In the genomic region with DNA sequence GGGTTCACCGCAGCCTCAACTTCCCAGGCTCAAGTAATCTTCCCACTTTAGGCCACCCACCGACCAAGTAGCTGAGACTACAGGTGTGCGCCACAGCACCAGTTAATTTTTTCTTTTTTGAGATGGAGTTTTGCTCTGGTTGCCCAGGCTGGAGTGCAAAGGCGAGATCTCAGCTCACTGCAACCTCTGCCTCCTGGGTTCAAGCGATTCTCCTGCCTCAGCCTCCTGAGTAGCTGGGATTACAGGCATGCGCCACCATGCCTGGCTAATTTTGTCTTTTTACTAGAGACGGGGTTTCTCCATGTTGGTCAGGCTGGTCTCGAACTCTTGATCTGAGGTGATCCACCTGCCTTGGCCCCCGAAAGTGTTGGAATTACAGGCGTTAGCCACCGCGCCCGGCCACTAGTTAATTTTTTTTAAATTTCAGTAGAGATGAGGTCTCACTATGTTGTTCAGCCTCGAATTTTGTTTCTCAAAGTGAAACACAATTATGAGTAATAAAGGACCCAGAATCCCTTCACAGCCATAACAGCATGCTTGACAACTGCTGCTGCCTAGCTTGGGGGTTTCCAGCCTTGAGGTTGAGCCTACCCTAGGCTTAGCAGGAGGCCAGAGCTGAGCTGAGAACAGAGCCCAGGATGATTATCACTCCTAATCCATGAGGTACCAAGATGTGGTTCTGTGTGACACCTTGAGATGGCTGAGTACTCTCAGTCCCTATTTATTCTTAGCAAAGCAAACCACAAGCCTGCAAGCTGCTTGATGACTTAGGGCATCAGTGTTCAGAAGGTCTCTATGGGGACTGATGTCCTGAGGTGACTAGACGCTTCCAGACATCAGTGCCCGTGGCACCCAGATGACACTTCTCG, we compare ENCODE assay signal across 9 cellular contexts. TPM values are rescaled to one million over a fixed set of nuclear protein-coding genes. Genes with fewer than 3 reads are reported as not detected.
A peak's percentile ranks its signal among the peaks of the same experiment; 100 is the strongest.
DNase-seq lines count a peak whose midpoint lies in the region; ATAC-seq and TF ChIP-seq lines count a peak whose summit lies in the region.
"Had no signal": no experiment of that assay in that cellular context is flagged by ENCODE, and none has a peak within 500 bp of the region (broad histone marks: within the 10 kb centered on the region; RNA-seq: fewer than 3 reads in every experiment).

No MANE protein-coding gene starts in this region.

- POLR2A ChIA-PET in PC-3 (lab: Charles Lee; ENCODE audit: unreplicated experiment), result interaction anchor here (0.5 kb wide), 1 partner anchor 24 kb away, joined by 3 read pairs; no protein-coding TSS in a partner anchor

- TF ChIP-seq EP300 in stomach (IDR thresholded peaks at IDR 0.05), result no peak

- H3F3A ChIP-seq in PC-3 (ENCODE audit: low read length, unreplicated experiment), result no peaks in the 10 kb centered on the region

- H3K9me3 Mint-ChIP-seq in stimulated activated effector memory CD8-positive, alpha-beta T cell treated with anti-CD3 and anti-CD28 coated beads, Interleukin-12 subunit alpha, Interleukin-12 subunit beta, amount 100 ng/mL, for 72 hours, result no peaks in the 10 kb centered on the region

- CTCF ChIA-PET in PC-3 (lab: Charles Lee), result no interaction called here

- H3K27ac ChIP-seq in PC-3 (ENCODE audit: low read length) (no peak overlapping the region), stomach (peak overlapping the region in 1 of 5 donors; percentile 40)

- no peaks in the 10 kb centered on the region for H3K9me2 ChIP-seq in PC-3 (replicated peaks; ENCODE audit: low read length)

- BruUV-seq in PC-3 (replicated peaks; lab: Mats Ljungman, UMichigan), result no TSS peak

- no peaks in the 10 kb centered on the region for H3K36me3 ChIP-seq in PC-3 (ENCODE audit: low read depth, low read length)
- H3K36me3 ChIP-seq in stomach, result peaks cover 0 to 14% (median 7%) of the 10 kb centered on the region in 4 donors

- peak; percentile 19 for DNase-seq in activated gamma-delta T cell treated with anti-CD3 and anti-CD28 coated beads, Interleukin-2, amount 50 U/mL, for 16 hours (ENCODE audit: low read depth)
- peak; percentile 18 to 79 for DNase-seq in stimulated activated effector memory CD8-positive, alpha-beta T cell treated with anti-CD3 and anti-CD28 coated beads, Interleukin-12 subunit alpha, Interleukin-12 subunit beta, amount 100 ng/mL, for 72 hours (ENCODE audit: low spot score in 2 of 2)
- DNase-seq in PC-3, result no peak
- DNase-seq in NCI-H774 (lab: John Stamatoyannopoulos, UW), result no peak
- no peak for DNase-seq in NCI-H2171 treated with DMSO at 0.1 percent for 48 hours (lab: John Stamatoyannopoulos, UW)
- no peak for DNase-seq in stomach

- ATAC-seq in GM21360 (IDR thresholded peaks at IDR 0.05; ENCODE audit: unreplicated experiment) (peak; percentile 97), HG03460 (IDR thresholded peaks at IDR 0.05; ENCODE audit: unreplicated experiment) (peak; percentile 95), PC-3 (no peak)
- peak; percentile 97 for ATAC-seq in stimulated activated effector memory CD8-positive, alpha-beta T cell treated with anti-CD3 and anti-CD28 coated beads, Interleukin-12 subunit alpha, Interleukin-12 subunit beta, amount 100 ng/mL, for 72 hours
- ATAC-seq: K562 had no signal

- H3K9me3 ChIP-seq in PC-3 (ENCODE audit: low read length), result no peaks in the 10 kb centered on the region
- H3K9me3 ChIP-seq in stomach, result no peaks in the 10 kb centered on the region

- H3K4me3 ChIP-seq in PC-3 (ENCODE audit: low read length) (no peak overlapping the region), stomach (no peak overlapping the region)
- H3K4me3 ChIP-seq: K562 had no signal

- peak overlapping the region; percentile 46 for H3K4me3 Mint-ChIP-seq in stimulated activated effector memory CD8-positive, alpha-beta T cell treated with anti-CD3 and anti-CD28 coated beads, Interleukin-12 subunit alpha, Interleukin-12 subunit beta, amount 100 ng/mL, for 72 hours

- H3K27ac Mint-ChIP-seq in stimulated activated effector memory CD8-positive, alpha-beta T cell treated with anti-CD3 and anti-CD28 coated beads, Interleukin-12 subunit alpha, Interleukin-12 subunit beta, amount 100 ng/mL, for 72 hours, result peak overlapping the region; percentile 77

- H3K4me1 Mint-ChIP-seq in stimulated activated effector memory CD8-positive, alpha-beta T cell treated with anti-CD3 and anti-CD28 coated beads, Interleukin-12 subunit alpha, Interleukin-12 subunit beta, amount 100 ng/mL, for 72 hours, result peaks cover 28% of the 10 kb centered on the region

- no peaks in the 10 kb centered on the region for H3K4me1 ChIP-seq in PC-3 (ENCODE audit: insufficient read depth, low read length)
- no peaks in the 10 kb centered on the region for H3K4me1 ChIP-seq in stomach

- WGBS in stomach, 5 donors, result 81 to 91% (median 83%) methylated on average over 17 of the region's 17 CpGs

- H3K9ac ChIP-seq in PC-3 (ENCODE audit: low read length), result no peak overlapping the region

- no peaks in the 10 kb centered on the region for H4K20me1 ChIP-seq in PC-3 (ENCODE audit: low read length)

- H3K27me3 ChIP-seq in PC-3 (ENCODE audit: low read length) (no peaks in the 10 kb centered on the region), stomach (no peaks in the 10 kb centered on the region)

- peaks cover 99% of the 10 kb centered on the region for H3K36me3 Mint-ChIP-seq in stimulated activated effector memory CD8-positive, alpha-beta T cell treated with anti-CD3 and anti-CD28 coated beads, Interleukin-12 subunit alpha, Interleukin-12 subunit beta, amount 100 ng/mL, for 72 hours

- no peak overlapping the region for H2AFZ ChIP-seq in PC-3 (ENCODE audit: low read length)

- TF ChIP-seq POLR2A in stomach (IDR thresholded peaks at IDR 0.05), result no peak

- H3K79me2 ChIP-seq in PC-3 (ENCODE audit: low read length), result no peaks in the 10 kb centered on the region

- intact Hi-C loops in PC-3 (cut with micrococcal nuclease), result no loop called here
- intact Hi-C loops in stomach (cut with DNase I; ENCODE audit: low total_unique reads), result no loop called here

- H3K4me2 ChIP-seq in PC-3 (ENCODE audit: low read length), result no peak overlapping the region

- TF ChIP-seq CTCF in PC-3 (conservative IDR thresholded peaks at IDR 0.05; ENCODE audit: low read depth, low read length), result no peak
- TF ChIP-seq CTCF in stomach (IDR thresholded peaks at IDR 0.05), result no peak

RNA-seq across cellular contexts. Expression of a gene that starts 41.6 kb away (rescaled TPM):
- 9.1 and 11.4 TPM in 2 replicates for total RNA-seq in PC-3 (2014; rRNA removed)
- 1 to 10 TPM; 1.7 to 8.3 (median 7.1) TPM for total RNA-seq in stomach
- 1 to 10 TPM; 2.4 to 4.9 (median 2.4) TPM for polyA plus RNA-seq in stomach

RNA-seq across cellular contexts. Expression of a gene that starts 45.2 kb away (rescaled TPM):
- 28.9 and 39.1 TPM in 2 replicates for total RNA-seq in PC-3 (2014; rRNA removed)
- 10 to 100 TPM; 14.3 to 35.3 (median 23.3) TPM for total RNA-seq in stomach
- polyA plus RNA-seq in stomach, result 1 to 10 TPM; 7.6 to 9.3 (median 8.2) TPM

Comparison
In these comparisons a context has a peak if more than half of its experiments do, and no peak if none do; other contexts are left out.
1. DNase-seq: peak in activated gamma-delta T cell treated with anti-CD3 and anti-CD28 coated beads, Interleukin-2, amount 50 U/mL, for 16 hours (single experiment) and stimulated activated effector memory CD8-positive, alpha-beta T cell treated with anti-CD3 and anti-CD28 coated beads, Interleukin-12 subunit alpha, Interleukin-12 subunit beta, amount 100 ng/mL, for 72 hours (2 of 2); none in PC-3 (single experiment), NCI-H774 (single experiment), NCI-H2171 treated with DMSO at 0.1 percent for 48 hours (single experiment) and stomach (single experiment).